ENCODE assay signal across 1 cellular context in the genomic region with DNA sequence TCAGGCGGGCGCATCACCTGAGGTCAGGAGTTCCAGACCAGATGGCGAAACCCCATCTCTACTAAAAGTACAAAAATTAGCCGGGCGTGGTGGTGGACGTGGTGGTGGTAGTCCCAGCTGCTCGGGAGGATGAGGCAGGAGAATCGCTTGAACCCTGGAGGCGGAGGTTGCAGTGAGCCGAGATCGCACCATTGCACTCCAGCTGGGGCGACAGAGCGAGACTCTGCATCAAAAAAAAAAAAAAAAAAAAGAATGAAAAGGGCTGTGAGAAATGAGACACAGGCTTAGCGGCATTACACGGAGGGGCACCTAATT.
TF ChIP-seq lines count a peak whose summit lies in the region.

No MANE protein-coding gene starts in this region.

TF ChIP-seq in GM12878, 131 proteins besides CTCF, POLR2A, EP300 and RAD21:
- 0 out of 2 replicates have a peak, but pooled peaks have one; percentile 9 for TF ChIP-seq MLLT1 (IDR thresholded peaks at IDR 0.05)
